22 cellular contexts compared by ENCODE assay signal in genomic region chr11:122563761-122564160, GRCh38.
"Had no signal": no experiment of that assay in that cellular context is flagged by ENCODE, and none has a peak within 500 bp of the region (broad histone marks: within the 10 kb centered on the region; RNA-seq: fewer than 3 reads in every experiment).

No MANE protein-coding gene starts in this region.

- DNase-seq: KBM-7; NCI-H1092; NCI-H1105 treated with DMSO at 0.1 percent for 48 hours; NCI-H1417 treated with DMSO at 0.1 percent for 48 hours; NCI-H146; NCI-H1694 treated with DMSO at 0.1 percent for 48 hours; NCI-H1930; NCI-H2081; NCI-H2107; NCI-H2227 treated with DMSO at 0.1 percent for 48 hours; NCI-H510A; NCI-H524 treated with DMSO at 0.1 percent for 48 hours; NCI-H69; NCI-H774; NK-92 treated with Interleukin-12 subunit alpha and Interleukin-12 subunit beta, amount 100 ng/mL, for 24 hours; PC-9; Peyer's patch; SHP77 treated with DMSO at 0.1 percent for 48 hours; SJCRH30 had no signal

- H3K27me3 ChIP-seq: Peyer's patch, SJCRH30 had no signal

- H3K4me1 ChIP-seq: Peyer's patch, SJCRH30 had no signal

- H3K9me3 ChIP-seq: Peyer's patch, SJCRH30 had no signal

- H3K4me3 ChIP-seq: PC-9, Peyer's patch, SJCRH30 had no signal

- H3K36me3 ChIP-seq: Peyer's patch, SJCRH30 had no signal

- H2AFZ ChIP-seq: PC-9 had no signal

- H3K4me2 ChIP-seq: PC-9 had no signal

- ATAC-seq: Right ventricle myocardium inferior, SK-N-SH treated with all-trans-retinoic acid at 6 μM for 48 hours had no signal

- H3K27ac ChIP-seq: HL-60, PC-9, Peyer's patch, SJCRH30 had no signal
